In the genomic region with DNA sequence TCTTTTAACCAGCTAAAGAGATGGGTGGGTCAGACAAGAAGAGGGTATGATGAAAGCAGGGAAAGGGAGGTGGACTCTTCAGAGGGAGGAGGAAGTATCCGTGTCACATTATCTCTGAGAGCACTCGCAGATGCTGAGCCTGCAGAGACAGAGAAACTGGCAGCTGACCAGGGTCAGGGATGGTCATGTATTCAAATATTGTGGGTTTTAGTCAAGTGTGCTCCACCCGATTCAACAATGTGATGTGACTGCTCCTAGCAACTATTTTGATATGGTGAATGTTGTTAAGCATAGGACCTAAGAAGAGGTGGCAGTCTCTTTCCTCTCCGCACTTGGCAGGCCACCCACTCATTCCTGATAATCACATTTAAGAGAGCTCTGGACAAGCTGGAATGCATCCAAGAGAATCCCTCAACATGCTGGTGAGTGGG, we compare ENCODE assay signal across 8 cellular contexts. TPM values are rescaled to one million over a fixed set of nuclear protein-coding genes. Genes with fewer than 3 reads are reported as not detected.
DNase-seq lines count a peak whose midpoint lies in the region; ATAC-seq and TF ChIP-seq lines count a peak whose summit lies in the region.

No MANE protein-coding gene starts in this region.

- no peak for TF ChIP-seq CTCF in HFFc6 (IDR thresholded peaks at IDR 0.05)

- no peaks in the 10 kb centered on the region for H3K36me3 ChIP-seq in CD8-positive, alpha-beta memory T cell (ENCODE audit: insufficient read depth, low read length)

- H3K4me3 Mint-ChIP-seq in CD8-positive, alpha-beta memory T cell: peak overlapping the region; percentile 87 to 96 (median 92)
- H3K4me3 Mint-ChIP-seq in HFFc6: peak overlapping the region; percentile 84

- peaks cover 27% of the 10 kb centered on the region for H3K4me1 ChIP-seq in CD8-positive, alpha-beta memory T cell (ENCODE audit: insufficient read depth, low read length)

- H3K27ac ChIP-seq in CD8-positive, alpha-beta memory T cell (ENCODE audit: low read depth, low read length): no peak overlapping the region

- no peaks in the 10 kb centered on the region for H3K9me3 ChIP-seq in CD8-positive, alpha-beta memory T cell (ENCODE audit: low read length)

- H3K4me1 Mint-ChIP-seq in CD8-positive, alpha-beta memory T cell: peaks cover 30 to 37% (median 34%) of the 10 kb centered on the region in 3 donors
- peaks cover 83% of the 10 kb centered on the region for H3K4me1 Mint-ChIP-seq in HFFc6 (ENCODE audit: low read depth)

- POLR2A ChIA-PET in CD8-positive, alpha-beta memory T cell (lab: Charles Lee): interaction anchor here (6.3 kb wide), 1 partner anchor 100 kb away, joined by 83 read pairs; no protein-coding TSS in a partner anchor

- CTCF ChIA-PET in CD8-positive, alpha-beta memory T cell (lab: Charles Lee): interaction anchor here (1.0 to 1.2 kb wide), 2 partner anchors 98 to 155 kb away, joined by 3 read pairs; no protein-coding TSS in a partner anchor

- peaks cover 0 to 3% (median 0%) of the 10 kb centered on the region in 5 donors for H3K9me3 Mint-ChIP-seq in CD8-positive, alpha-beta memory T cell
- H3K9me3 Mint-ChIP-seq in HFFc6: no peaks in the 10 kb centered on the region

- peaks cover 0 to 16% (median 0%) of the 10 kb centered on the region in 3 donors for H3K36me3 Mint-ChIP-seq in CD8-positive, alpha-beta memory T cell
- H3K36me3 Mint-ChIP-seq in HFFc6 (ENCODE audit: low read depth): no peaks in the 10 kb centered on the region; the same call in 1 of the 2 replicates

- H3K27me3 Mint-ChIP-seq in CD8-positive, alpha-beta memory T cell: peaks cover 0 to 4% of the 10 kb centered on the region in 2 donors
- no peaks in the 10 kb centered on the region; the same call in 1 of the 2 replicates for H3K27me3 Mint-ChIP-seq in HFFc6 (ENCODE audit: insufficient read depth)

- peak overlapping the region in 7 of 8 donors; percentile 95 to 99 (median 98) for H3K27ac Mint-ChIP-seq in CD8-positive, alpha-beta memory T cell
- H3K27ac Mint-ChIP-seq in HFFc6: peak overlapping the region; percentile 96

- H3K27me3 ChIP-seq in CD8-positive, alpha-beta memory T cell (ENCODE audit: insufficient read depth, low read length, poor library complexity, severe bottlenecking): no peaks in the 10 kb centered on the region

- DNase-seq in CD8-positive, alpha-beta memory T cell: no peak
- DNase-seq in HFFc6 (peak; percentile 95), SK-N-DZ (ENCODE audit: low spot score) (peak; percentile 58), fibroblast of gingiva (ENCODE audit: low read depth) (peak; percentile 67), sciatic nerve (ENCODE audit: low spot score) (peak; percentile 73), HPDE6-E6E7 (ENCODE audit: extremely low spot score) (no peak)

- no peak overlapping the region for H3K4me3 ChIP-seq in CD8-positive, alpha-beta memory T cell (ENCODE audit: low read length)

- intact Hi-C loops in sciatic nerve (cut with DNase I): loop anchor here (10.0 kb wide), 1 partner anchor 49 kb away; no protein-coding TSS in a partner anchor

- ATAC-seq in sciatic nerve (peak; percentile 52), HG03460 (IDR thresholded peaks at IDR 0.05; ENCODE audit: unreplicated experiment) (no peak), HG03025 (IDR thresholded peaks at IDR 0.05; ENCODE audit: low FRiP score, unreplicated experiment) (no peak)

RNA-seq across cellular contexts. Expression of gene CLIP4, which starts 1.3 kb away (rescaled TPM):
- total RNA-seq in CD8-positive, alpha-beta memory T cell: 10 to 100 TPM; 20.5 to 22.3 TPM
- 35.8 TPM for polyA plus RNA-seq in CD8-positive, alpha-beta memory T cell
- total RNA-seq in HFFc6 (2021; fragmentation: NEBNext Ultra II Directional; extraction: Animal tissue kit (Norgen Biotek cat#: 25700)): 10 to 100 TPM; 33.7 to 40.9 (median 36.6) TPM
- 5.6 and 6.4 TPM in 2 replicates for polyA plus RNA-seq in SK-N-DZ (2014; cell fraction: cytosol; rRNA removed)
- polyA plus RNA-seq in SK-N-DZ (2014; cell fraction: nucleus; rRNA removed): 14.9 and 24.1 TPM in 2 replicates
- 85.6 TPM for total RNA-seq in sciatic nerve

RNA-seq across cellular contexts. Expression of gene PCARE, which starts 39.6 kb away (rescaled TPM):
- not detected for total RNA-seq in CD8-positive, alpha-beta memory T cell
- not detected for polyA plus RNA-seq in CD8-positive, alpha-beta memory T cell
- not detected for total RNA-seq in HFFc6 (2021; fragmentation: NEBNext Ultra II Directional; extraction: Animal tissue kit (Norgen Biotek cat#: 25700))
- not detected in 2 replicates for polyA plus RNA-seq in SK-N-DZ (2014; cell fraction: cytosol; rRNA removed)
- not detected in 2 replicates for polyA plus RNA-seq in SK-N-DZ (2014; cell fraction: nucleus; rRNA removed)
- 0.53 TPM for total RNA-seq in sciatic nerve

Comparison
In these comparisons a context has a peak if more than half of its experiments do, and no peak if none do; other contexts are left out.
1. DNase-seq: peak in HFFc6 (single experiment), SK-N-DZ (single experiment), fibroblast of gingiva (single experiment) and sciatic nerve (single experiment); none in CD8-positive, alpha-beta memory T cell (0 of 5) and HPDE6-E6E7 (single experiment).